Comparison of ENCODE assay signal across 40 cellular contexts in genomic region chr4:13875160-13875559, GRCh38.
"Had no signal": no experiment of that assay in that cellular context is flagged by ENCODE, and none has a peak within 500 bp of the region (broad histone marks: within the 10 kb centered on the region; RNA-seq: fewer than 3 reads in every experiment).

No MANE protein-coding gene starts in this region.

- H3K9me3 ChIP-seq: adrenal gland, ascending aorta, body of pancreas, breast epithelium had no signal

- H3K4me3 Mint-ChIP-seq: activated naive CD4-positive, alpha-beta T cell treated with anti-CD3 and anti-CD28 coated beads for 36 hours; activated naive CD4-positive, alpha-beta T cell treated with anti-CD3 and anti-CD28 coated beads, Interleukin-2, amount 10 ng/mL, durations not matched to agents 7 days and 5 days; activated naive CD4-positive, alpha-beta T cell treated with anti-CD3 and anti-CD28 coated beads, Interleukin-2, amount 50 U/mL, for 24 hours; activated naive CD8-positive, alpha-beta T cell; activated naive CD8-positive, alpha-beta T cell treated with anti-CD3 and anti-CD28 coated beads for 36 hours; activated naive CD8-positive, alpha-beta T cell treated with anti-CD3 and anti-CD28 coated beads, Interleukin-2, amount 10 ng/mL, durations not matched to agents 7 days and 5 days; activated naive CD8-positive, alpha-beta T cell treated with anti-CD3 and anti-CD28 coated beads, Interleukin-2, amount 50 U/mL, for 24 hours; activated T-cell treated with anti-CD3 and anti-CD28 coated beads, Interleukin-2, amount 50 U/mL, for 24 hours; activated T-cell treated with anti-CD3 and anti-CD28 coated beads, Interleukin-2, amount 50 U/mL, for 4 hours; activated T-cell treated with anti-CD3 and anti-CD28 coated beads, Interleukin-2, amount 50 U/mL, for 72 hours; activated T-helper 1 cell treated with anti-CD3 and anti-CD28 coated beads, Interleukin-12 subunit alpha, Interleukin-12 subunit beta, Interleukin-2, Interleukin-4 antibody, amounts not matched to agents 30 ng/mL and 10 ng/mL and 1 ng/mL, durations not matched to agents 14 hours and 24 hours and 36 hours; activated T-helper 17 cell treated with anti-CD3 and anti-CD28 coated beads, Interleukin-2, amount 50 U/mL, for 72 hours; brain; central memory CD8-positive, alpha-beta T cell had no signal

- H3K27ac Mint-ChIP-seq: activated naive CD4-positive, alpha-beta T cell treated with anti-CD3 and anti-CD28 coated beads for 36 hours; activated naive CD4-positive, alpha-beta T cell treated with anti-CD3 and anti-CD28 coated beads, Interleukin-2, amount 10 ng/mL, durations not matched to agents 7 days and 5 days; activated naive CD4-positive, alpha-beta T cell treated with anti-CD3 and anti-CD28 coated beads, Interleukin-2, amount 50 U/mL, for 72 hours; activated naive CD8-positive, alpha-beta T cell; activated naive CD8-positive, alpha-beta T cell treated with anti-CD3 and anti-CD28 coated beads for 36 hours; activated naive CD8-positive, alpha-beta T cell treated with anti-CD3 and anti-CD28 coated beads, Interleukin-2, amount 10 ng/mL, durations not matched to agents 7 days and 5 days; activated naive CD8-positive, alpha-beta T cell treated with anti-CD3 and anti-CD28 coated beads, Interleukin-2, amount 50 U/mL, for 24 hours; activated T-cell treated with anti-CD3 and anti-CD28 coated beads, Interleukin-2, amount 50 U/mL, for 24 hours; activated T-cell treated with anti-CD3 and anti-CD28 coated beads, Interleukin-2, amount 50 U/mL, for 72 hours; activated T-helper 1 cell treated with anti-CD3 and anti-CD28 coated beads, Interleukin-12 subunit alpha, Interleukin-12 subunit beta, Interleukin-2, Interleukin-4 antibody, amounts not matched to agents 30 ng/mL and 10 ng/mL and 1 ng/mL, durations not matched to agents 14 hours and 24 hours and 36 hours; activated T-helper 17 cell treated with anti-CD3 and anti-CD28 coated beads, Interleukin-2, amount 50 U/mL, for 72 hours; activated T-helper 2 cell treated with anti-CD3 and anti-CD28 coated beads, Interferon-gamma antibody, Interleukin-2, Interleukin-4, amounts not matched to agents 10 μg/mL and 5 μg/mL and 100 μg/mL, durations not matched to agents 14 hours and 24 hours and 36 hours; brain had no signal

- ATAC-seq: activated naive CD4-positive, alpha-beta T cell treated with anti-CD3 and anti-CD28 coated beads, Interleukin-2, amount 50 U/mL, for 72 hours; activated naive CD8-positive, alpha-beta T cell treated with anti-CD3 and anti-CD28 coated beads, Interleukin-2, amount 50 U/mL, for 24 hours; activated T-cell treated with anti-CD3 and anti-CD28 coated beads, Interleukin-2, amount 50 U/mL, for 4 hours; activated T-cell treated with anti-CD3 and anti-CD28 coated beads, Interleukin-2, amount 50 U/mL, for 72 hours; activated T-helper 17 cell treated with anti-CD3 and anti-CD28 coated beads, Interleukin-2, amount 50 U/mL, for 72 hours; body of pancreas had no signal

- DNase-seq: activated effector memory CD4-positive, alpha-beta T cell treated with anti-CD3 and anti-CD28 coated beads, Interleukin-2, amount 50 U/mL, for 16 hours; activated effector memory CD4-positive, alpha-beta T cell treated with Interleukin-2 at 50 U/mL for 16 hours; activated gamma-delta T cell; activated gamma-delta T cell treated with Interleukin-2 at 50 U/mL for 16 hours; activated naive CD4-positive, alpha-beta T cell; activated naive CD4-positive, alpha-beta T cell treated with anti-CD3 and anti-CD28 coated beads for 36 hours; activated naive CD4-positive, alpha-beta T cell treated with anti-CD3 and anti-CD28 coated beads, Interleukin-2, amount 10 ng/mL, durations not matched to agents 7 days and 5 days; activated naive CD4-positive, alpha-beta T cell treated with anti-CD3 and anti-CD28 coated beads, Interleukin-2, amount 50 U/mL, for 16 hours; activated naive CD4-positive, alpha-beta T cell treated with Interleukin-2 at 50 U/mL for 16 hours; activated naive CD8-positive, alpha-beta T cell treated with anti-CD3 and anti-CD28 coated beads for 36 hours; activated naive CD8-positive, alpha-beta T cell treated with anti-CD3 and anti-CD28 coated beads, Interleukin-2, amount 10 ng/mL, durations not matched to agents 7 days and 5 days; activated naive CD8-positive, alpha-beta T cell treated with anti-CD3 and anti-CD28 coated beads, Interleukin-2, amount 50 U/mL, for 24 hours; activated T-cell treated with anti-CD3 and anti-CD28 coated beads, Interleukin-2, amount 50 U/mL, for 1 hour; activated T-cell treated with anti-CD3 and anti-CD28 coated beads, Interleukin-2, amount 50 U/mL, for 24 hours; activated T-cell treated with anti-CD3 and anti-CD28 coated beads, Interleukin-2, amount 50 U/mL, for 4 hours; activated T-cell treated with anti-CD3 and anti-CD28 coated beads, Interleukin-2, amount 50 U/mL, for 48 hours; activated T-cell treated with anti-CD3 and anti-CD28 coated beads, Interleukin-2, amount 50 U/mL, for 72 hours; adrenal gland; amniotic stem cell; amygdala; anterior cingulate cortex; aorta; body of pancreas; brain microvascular endothelial cell; caudate nucleus; central memory CD4-positive, alpha-beta T cell; cerebellar nuclear complex had no signal

- H3K27me3 Mint-ChIP-seq: activated naive CD4-positive, alpha-beta T cell treated with anti-CD3 and anti-CD28 coated beads, Interleukin-2, amount 10 ng/mL, durations not matched to agents 7 days and 5 days; activated naive CD8-positive, alpha-beta T cell treated with anti-CD3 and anti-CD28 coated beads for 36 hours; activated naive CD8-positive, alpha-beta T cell treated with anti-CD3 and anti-CD28 coated beads, Interleukin-2, amount 10 ng/mL, durations not matched to agents 7 days and 5 days; activated naive CD8-positive, alpha-beta T cell treated with anti-CD3 and anti-CD28 coated beads, Interleukin-2, amount 50 U/mL, for 24 hours; activated T-cell treated with anti-CD3 and anti-CD28 coated beads, Interleukin-2, amount 50 U/mL, for 24 hours; activated T-helper 17 cell treated with anti-CD3 and anti-CD28 coated beads, Interleukin-2, amount 50 U/mL, for 72 hours had no signal

- H3K36me3 Mint-ChIP-seq: activated naive CD4-positive, alpha-beta T cell treated with anti-CD3 and anti-CD28 coated beads, Interleukin-2, amount 10 ng/mL, durations not matched to agents 7 days and 5 days; activated naive CD4-positive, alpha-beta T cell treated with anti-CD3 and anti-CD28 coated beads, Interleukin-2, amount 50 U/mL, for 24 hours; activated naive CD4-positive, alpha-beta T cell treated with anti-CD3 and anti-CD28 coated beads, Interleukin-2, amount 50 U/mL, for 72 hours; activated naive CD8-positive, alpha-beta T cell; activated naive CD8-positive, alpha-beta T cell treated with anti-CD3 and anti-CD28 coated beads for 36 hours; activated naive CD8-positive, alpha-beta T cell treated with anti-CD3 and anti-CD28 coated beads, Interleukin-2, amount 10 ng/mL, durations not matched to agents 7 days and 5 days; brain had no signal

- FAIRE-seq: astrocyte, bronchial epithelial cell had no signal

- H3K9me3 Mint-ChIP-seq: activated naive CD4-positive, alpha-beta T cell treated with anti-CD3 and anti-CD28 coated beads for 36 hours; activated naive CD4-positive, alpha-beta T cell treated with anti-CD3 and anti-CD28 coated beads, Interleukin-2, amount 10 ng/mL, durations not matched to agents 7 days and 5 days; activated naive CD4-positive, alpha-beta T cell treated with anti-CD3 and anti-CD28 coated beads, Interleukin-2, amount 50 U/mL, for 24 hours; activated naive CD8-positive, alpha-beta T cell treated with anti-CD3 and anti-CD28 coated beads for 36 hours; activated naive CD8-positive, alpha-beta T cell treated with anti-CD3 and anti-CD28 coated beads, Interleukin-2, amount 10 ng/mL, durations not matched to agents 7 days and 5 days; activated naive CD8-positive, alpha-beta T cell treated with anti-CD3 and anti-CD28 coated beads, Interleukin-2, amount 50 U/mL, for 24 hours; activated T-cell treated with anti-CD3 and anti-CD28 coated beads, Interleukin-2, amount 50 U/mL, for 24 hours; activated T-helper 1 cell treated with anti-CD3 and anti-CD28 coated beads, Interleukin-12 subunit alpha, Interleukin-12 subunit beta, Interleukin-2, Interleukin-4 antibody, amounts not matched to agents 30 ng/mL and 10 ng/mL and 1 ng/mL, durations not matched to agents 14 hours and 24 hours and 36 hours; activated T-helper 17 cell treated with anti-CD3 and anti-CD28 coated beads, Interleukin-2, amount 50 U/mL, for 72 hours; brain had no signal

- H3K4me3 ChIP-seq: adrenal gland, ascending aorta, body of pancreas, breast epithelium, cardiac muscle cell had no signal

- H3K27me3 ChIP-seq: adrenal gland, ascending aorta, body of pancreas, brain microvascular endothelial cell, breast epithelium, cardiac muscle cell had no signal

- H3K4me1 ChIP-seq: adrenal gland, ascending aorta, body of pancreas, breast epithelium had no signal

- H3K36me3 ChIP-seq: adrenal gland, ascending aorta, brain microvascular endothelial cell, breast epithelium, cardiac muscle cell had no signal

- H3K27ac ChIP-seq: adrenal gland, ascending aorta, body of pancreas, brain microvascular endothelial cell, breast epithelium, cardiac muscle cell had no signal

- H3K4me1 Mint-ChIP-seq: activated naive CD4-positive, alpha-beta T cell treated with anti-CD3 and anti-CD28 coated beads, Interleukin-2, amount 10 ng/mL, durations not matched to agents 7 days and 5 days; activated naive CD4-positive, alpha-beta T cell treated with anti-CD3 and anti-CD28 coated beads, Interleukin-2, amount 50 U/mL, for 24 hours; activated naive CD8-positive, alpha-beta T cell treated with anti-CD3 and anti-CD28 coated beads for 36 hours; activated naive CD8-positive, alpha-beta T cell treated with anti-CD3 and anti-CD28 coated beads, Interleukin-2, amount 10 ng/mL, durations not matched to agents 7 days and 5 days; activated naive CD8-positive, alpha-beta T cell treated with anti-CD3 and anti-CD28 coated beads, Interleukin-2, amount 50 U/mL, for 24 hours; activated T-helper 17 cell treated with anti-CD3 and anti-CD28 coated beads, Interleukin-2, amount 50 U/mL, for 72 hours; brain; central memory CD8-positive, alpha-beta T cell had no signal
